1 cellular context compared by ENCODE assay signal in the genomic region with DNA sequence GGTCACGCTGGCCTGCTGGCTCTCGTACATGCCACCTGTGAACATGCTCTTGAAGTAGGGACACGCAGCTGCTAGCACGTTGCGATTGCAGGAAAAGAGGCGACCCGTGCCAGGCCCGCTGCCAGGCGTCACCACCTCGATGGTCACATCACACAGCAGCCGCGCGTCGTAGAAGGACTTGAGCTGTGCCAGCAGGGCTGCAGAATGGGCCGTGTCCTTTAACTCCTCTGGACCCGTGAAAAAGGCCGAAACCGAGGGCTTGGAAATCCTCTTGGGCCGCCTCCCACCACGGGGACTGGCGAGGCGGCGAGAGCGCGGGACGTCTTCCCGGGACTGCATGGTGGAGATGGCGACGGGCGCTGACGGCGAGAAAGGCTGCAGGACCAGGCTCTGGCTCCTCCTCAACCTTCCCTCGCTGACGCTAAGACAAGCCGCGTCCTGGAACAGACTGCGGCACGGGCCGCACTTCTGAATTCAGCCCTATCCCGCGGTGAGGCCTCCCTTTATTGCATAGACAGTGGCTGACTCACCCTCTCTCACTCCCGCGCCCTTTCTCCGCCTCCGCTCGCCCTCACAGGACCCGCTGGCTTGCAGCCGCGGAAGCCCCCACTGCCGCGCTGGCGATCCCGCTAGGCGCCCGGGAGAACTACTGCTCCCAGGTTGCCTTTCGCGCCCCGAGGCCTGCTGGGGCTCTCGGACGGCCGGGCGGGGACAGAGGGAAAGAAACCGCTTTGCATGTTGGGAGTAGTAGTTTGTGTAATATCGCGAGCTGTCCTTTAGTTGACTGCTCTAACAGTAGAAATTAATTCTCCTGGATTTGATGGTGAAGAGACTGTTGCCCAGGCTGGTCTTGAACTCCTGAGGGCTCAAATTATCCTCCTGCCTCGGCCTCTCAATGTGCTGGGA.
A peak's percentile ranks its signal among the peaks of the same experiment; 100 is the strongest.
TF ChIP-seq lines count a peak whose summit lies in the region.

A gene with protein sequence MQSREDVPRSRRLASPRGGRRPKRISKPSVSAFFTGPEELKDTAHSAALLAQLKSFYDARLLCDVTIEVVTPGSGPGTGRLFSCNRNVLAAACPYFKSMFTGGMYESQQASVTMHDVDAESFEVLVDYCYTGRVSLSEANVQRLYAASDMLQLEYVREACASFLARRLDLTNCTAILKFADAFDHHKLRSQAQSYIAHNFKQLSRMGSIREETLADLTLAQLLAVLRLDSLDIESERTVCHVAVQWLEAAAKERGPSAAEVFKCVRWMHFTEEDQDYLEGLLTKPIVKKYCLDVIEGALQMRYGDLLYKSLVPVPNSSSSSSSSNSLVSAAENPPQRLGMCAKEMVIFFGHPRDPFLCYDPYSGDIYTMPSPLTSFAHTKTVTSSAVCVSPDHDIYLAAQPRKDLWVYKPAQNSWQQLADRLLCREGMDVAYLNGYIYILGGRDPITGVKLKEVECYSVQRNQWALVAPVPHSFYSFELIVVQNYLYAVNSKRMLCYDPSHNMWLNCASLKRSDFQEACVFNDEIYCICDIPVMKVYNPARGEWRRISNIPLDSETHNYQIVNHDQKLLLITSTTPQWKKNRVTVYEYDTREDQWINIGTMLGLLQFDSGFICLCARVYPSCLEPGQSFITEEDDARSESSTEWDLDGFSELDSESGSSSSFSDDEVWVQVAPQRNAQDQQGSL (minus strand): TSS at position 651 of the 906 bp plus-strand sequence. CDS start 312 bp downstream, at position 339.

TF ChIP-seq in HEK293, 187 proteins besides CTCF, POLR2A, EP300 and RAD21 (continued from another document):
- TF ChIP-seq, protein P1, sequence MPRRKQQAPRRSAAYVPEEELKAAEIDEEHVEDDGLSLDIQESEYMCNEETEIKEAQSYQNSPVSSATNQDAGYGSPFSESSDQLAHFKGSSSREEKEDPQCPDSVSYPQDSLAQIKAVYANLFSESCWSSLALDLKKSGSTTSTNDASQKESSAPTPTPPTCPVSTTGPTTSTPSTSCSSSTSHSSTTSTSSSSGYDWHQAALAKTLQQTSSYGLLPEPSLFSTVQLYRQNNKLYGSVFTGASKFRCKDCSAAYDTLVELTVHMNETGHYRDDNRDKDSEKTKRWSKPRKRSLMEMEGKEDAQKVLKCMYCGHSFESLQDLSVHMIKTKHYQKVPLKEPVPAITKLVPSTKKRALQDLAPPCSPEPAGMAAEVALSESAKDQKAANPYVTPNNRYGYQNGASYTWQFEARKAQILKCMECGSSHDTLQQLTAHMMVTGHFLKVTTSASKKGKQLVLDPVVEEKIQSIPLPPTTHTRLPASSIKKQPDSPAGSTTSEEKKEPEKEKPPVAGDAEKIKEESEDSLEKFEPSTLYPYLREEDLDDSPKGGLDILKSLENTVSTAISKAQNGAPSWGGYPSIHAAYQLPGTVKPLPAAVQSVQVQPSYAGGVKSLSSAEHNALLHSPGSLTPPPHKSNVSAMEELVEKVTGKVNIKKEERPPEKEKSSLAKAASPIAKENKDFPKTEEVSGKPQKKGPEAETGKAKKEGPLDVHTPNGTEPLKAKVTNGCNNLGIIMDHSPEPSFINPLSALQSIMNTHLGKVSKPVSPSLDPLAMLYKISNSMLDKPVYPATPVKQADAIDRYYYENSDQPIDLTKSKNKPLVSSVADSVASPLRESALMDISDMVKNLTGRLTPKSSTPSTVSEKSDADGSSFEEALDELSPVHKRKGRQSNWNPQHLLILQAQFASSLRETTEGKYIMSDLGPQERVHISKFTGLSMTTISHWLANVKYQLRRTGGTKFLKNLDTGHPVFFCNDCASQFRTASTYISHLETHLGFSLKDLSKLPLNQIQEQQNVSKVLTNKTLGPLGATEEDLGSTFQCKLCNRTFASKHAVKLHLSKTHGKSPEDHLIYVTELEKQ (tag by site-specific recombination; IDR thresholded peaks at IDR 0.05; ENCODE audit: borderline replicate concordance) = 0 out of 2 replicates have a peak, but pooled peaks have one; percentile 13
- TF ChIP-seq ZNF423 (tag by site-specific recombination; IDR thresholded peaks at IDR 0.05) (no peak), ZNF146 (tag by site-specific recombination; IDR thresholded peaks at IDR 0.05) (peak; percentile 27; the same call in 1 of the 2 replicates), ZNF843 (tag by site-specific recombination; IDR thresholded peaks at IDR 0.05) (peak; percentile 62; the same call in 1 of the 2 replicates), ZXDB (tag by site-specific recombination; IDR thresholded peaks at IDR 0.05) (peak; percentile 78), ZNF155 (tag by site-specific recombination; IDR thresholded peaks at IDR 0.05) (no peak), SP7 (tag by site-specific recombination; IDR thresholded peaks at IDR 0.05) (peak; percentile 90), ZFP41 (tag by site-specific recombination; IDR thresholded peaks at IDR 0.05; ENCODE audit: borderline replicate concordance) (no peak), ZNF311 (tag by site-specific recombination; IDR thresholded peaks at IDR 0.05; ENCODE audit: borderline replicate concordance) (no peak), ZNF544 (tag by site-specific recombination; IDR thresholded peaks at IDR 0.05) (no peak), ZNF558 (tag by site-specific recombination; IDR thresholded peaks at IDR 0.05) (peak; percentile 18; the same call in 1 of the 2 replicates), ZNF670 (tag by site-specific recombination; IDR thresholded peaks at IDR 0.05; ENCODE audit: low read depth) (no peak), ZEB2 (tag by site-specific recombination; IDR thresholded peaks at IDR 0.05) (peak; percentile 94), PRDM1 (tag by site-specific recombination; IDR thresholded peaks at IDR 0.05) (peak; percentile 86), KLF10 (tag by site-specific recombination; IDR thresholded peaks at IDR 0.05) (peak; percentile 34; the same call in 1 of the 2 replicates), ZNF37A (tag by site-specific recombination; IDR thresholded peaks at IDR 0.05) (no peak), ZNF473 (tag by site-specific recombination; IDR thresholded peaks at IDR 0.05) (no peak), ZNF571 (tag by site-specific recombination; IDR thresholded peaks at IDR 0.05) (no peak), ZBTB20 (tag by site-specific recombination; IDR thresholded peaks at IDR 0.05) (peak; percentile 65; the same call in 1 of the 2 replicates), GLI4 (tag by site-specific recombination; IDR thresholded peaks at IDR 0.05) (0 out of 2 replicates have a peak, but pooled peaks have one; percentile 63), ZNF76 (tag by site-specific recombination; IDR thresholded peaks at IDR 0.05; ENCODE audit: borderline replicate concordance, low read depth) (peak; percentile 99), ZNF24 (tag by site-specific recombination; IDR thresholded peaks at IDR 0.05) (peak; percentile 95), SP3 (tag by site-specific recombination; IDR thresholded peaks at IDR 0.05) (peak; percentile 88), ZFP3 (tag by site-specific recombination; IDR thresholded peaks at IDR 0.05; ENCODE audit: low read depth) (no peak), GLIS1 (tag by site-specific recombination; IDR thresholded peaks at IDR 0.05) (peak; percentile 74)
- TF ChIP-seq, protein P2, sequence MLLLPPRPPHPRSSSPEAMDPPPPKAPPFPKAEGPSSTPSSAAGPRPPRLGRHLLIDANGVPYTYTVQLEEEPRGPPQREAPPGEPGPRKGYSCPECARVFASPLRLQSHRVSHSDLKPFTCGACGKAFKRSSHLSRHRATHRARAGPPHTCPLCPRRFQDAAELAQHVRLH (tag by site-specific recombination; IDR thresholded peaks at IDR 0.05) = no peak
- TF ChIP-seq, protein P3, sequence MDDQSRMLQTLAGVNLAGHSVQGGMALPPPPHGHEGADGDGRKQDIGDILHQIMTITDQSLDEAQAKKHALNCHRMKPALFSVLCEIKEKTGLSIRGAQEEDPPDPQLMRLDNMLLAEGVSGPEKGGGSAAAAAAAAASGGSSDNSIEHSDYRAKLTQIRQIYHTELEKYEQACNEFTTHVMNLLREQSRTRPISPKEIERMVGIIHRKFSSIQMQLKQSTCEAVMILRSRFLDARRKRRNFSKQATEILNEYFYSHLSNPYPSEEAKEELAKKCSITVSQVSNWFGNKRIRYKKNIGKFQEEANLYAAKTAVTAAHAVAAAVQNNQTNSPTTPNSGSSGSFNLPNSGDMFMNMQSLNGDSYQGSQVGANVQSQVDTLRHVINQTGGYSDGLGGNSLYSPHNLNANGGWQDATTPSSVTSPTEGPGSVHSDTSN (CRISPR knock-in tag; IDR thresholded peaks at IDR 0.05) = no peak
- TF ChIP-seq, protein P4, sequence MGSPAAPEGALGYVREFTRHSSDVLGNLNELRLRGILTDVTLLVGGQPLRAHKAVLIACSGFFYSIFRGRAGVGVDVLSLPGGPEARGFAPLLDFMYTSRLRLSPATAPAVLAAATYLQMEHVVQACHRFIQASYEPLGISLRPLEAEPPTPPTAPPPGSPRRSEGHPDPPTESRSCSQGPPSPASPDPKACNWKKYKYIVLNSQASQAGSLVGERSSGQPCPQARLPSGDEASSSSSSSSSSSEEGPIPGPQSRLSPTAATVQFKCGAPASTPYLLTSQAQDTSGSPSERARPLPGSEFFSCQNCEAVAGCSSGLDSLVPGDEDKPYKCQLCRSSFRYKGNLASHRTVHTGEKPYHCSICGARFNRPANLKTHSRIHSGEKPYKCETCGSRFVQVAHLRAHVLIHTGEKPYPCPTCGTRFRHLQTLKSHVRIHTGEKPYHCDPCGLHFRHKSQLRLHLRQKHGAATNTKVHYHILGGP (tag by site-specific recombination; IDR thresholded peaks at IDR 0.05) = no peak
- TF ChIP-seq, protein P5, sequence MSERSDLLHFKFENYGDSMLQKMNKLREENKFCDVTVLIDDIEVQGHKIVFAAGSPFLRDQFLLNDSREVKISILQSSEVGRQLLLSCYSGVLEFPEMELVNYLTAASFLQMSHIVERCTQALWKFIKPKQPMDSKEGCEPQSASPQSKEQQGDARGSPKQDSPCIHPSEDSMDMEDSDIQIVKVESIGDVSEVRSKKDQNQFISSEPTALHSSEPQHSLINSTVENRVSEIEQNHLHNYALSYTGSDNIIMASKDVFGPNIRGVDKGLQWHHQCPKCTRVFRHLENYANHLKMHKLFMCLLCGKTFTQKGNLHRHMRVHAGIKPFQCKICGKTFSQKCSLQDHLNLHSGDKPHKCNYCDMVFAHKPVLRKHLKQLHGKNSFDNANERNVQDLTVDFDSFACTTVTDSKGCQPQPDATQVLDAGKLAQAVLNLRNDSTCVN (tag by site-specific recombination; optimal IDR thresholded peaks at IDR 0.05) = peak; percentile 98
- TF ChIP-seq, protein P6, sequence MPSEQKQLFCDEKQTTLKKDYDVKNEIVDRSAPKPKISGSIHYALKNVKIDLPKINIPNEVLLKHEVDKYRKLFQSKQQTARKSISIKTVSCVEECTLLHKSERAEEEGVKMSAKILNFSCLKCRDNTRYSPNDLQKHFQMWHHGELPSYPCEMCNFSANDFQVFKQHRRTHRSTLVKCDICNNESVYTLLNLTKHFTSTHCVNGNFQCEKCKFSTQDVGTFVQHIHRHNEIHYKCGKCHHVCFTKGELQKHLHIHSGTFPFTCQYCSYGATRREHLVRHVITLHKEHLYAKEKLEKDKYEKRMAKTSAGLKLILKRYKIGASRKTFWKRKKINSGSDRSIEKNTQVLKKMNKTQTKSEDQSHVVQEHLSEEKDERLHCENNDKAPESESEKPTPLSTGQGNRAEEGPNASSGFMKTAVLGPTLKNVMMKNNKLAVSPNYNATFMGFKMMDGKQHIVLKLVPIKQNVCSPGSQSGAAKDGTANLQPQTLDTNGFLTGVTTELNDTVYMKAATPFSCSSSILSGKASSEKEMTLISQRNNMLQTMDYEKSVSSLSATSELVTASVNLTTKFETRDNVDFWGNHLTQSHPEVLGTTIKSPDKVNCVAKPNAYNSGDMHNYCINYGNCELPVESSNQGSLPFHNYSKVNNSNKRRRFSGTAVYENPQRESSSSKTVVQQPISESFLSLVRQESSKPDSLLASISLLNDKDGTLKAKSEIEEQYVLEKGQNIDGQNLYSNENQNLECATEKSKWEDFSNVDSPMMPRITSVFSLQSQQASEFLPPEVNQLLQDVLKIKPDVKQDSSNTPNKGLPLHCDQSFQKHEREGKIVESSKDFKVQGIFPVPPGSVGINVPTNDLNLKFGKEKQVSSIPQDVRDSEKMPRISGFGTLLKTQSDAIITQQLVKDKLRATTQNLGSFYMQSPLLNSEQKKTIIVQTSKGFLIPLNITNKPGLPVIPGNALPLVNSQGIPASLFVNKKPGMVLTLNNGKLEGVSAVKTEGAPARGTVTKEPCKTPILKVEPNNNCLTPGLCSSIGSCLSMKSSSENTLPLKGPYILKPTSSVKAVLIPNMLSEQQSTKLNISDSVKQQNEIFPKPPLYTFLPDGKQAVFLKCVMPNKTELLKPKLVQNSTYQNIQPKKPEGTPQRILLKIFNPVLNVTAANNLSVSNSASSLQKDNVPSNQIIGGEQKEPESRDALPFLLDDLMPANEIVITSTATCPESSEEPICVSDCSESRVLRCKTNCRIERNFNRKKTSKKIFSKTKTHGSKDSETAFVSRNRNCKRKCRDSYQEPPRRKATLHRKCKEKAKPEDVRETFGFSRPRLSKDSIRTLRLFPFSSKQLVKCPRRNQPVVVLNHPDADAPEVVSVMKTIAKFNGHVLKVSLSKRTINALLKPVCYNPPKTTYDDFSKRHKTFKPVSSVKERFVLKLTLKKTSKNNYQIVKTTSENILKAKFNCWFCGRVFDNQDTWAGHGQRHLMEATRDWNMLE (tag by site-specific recombination; conservative IDR thresholded peaks at IDR 0.05; ENCODE audit: low read depth) = peak; percentile 63
